ENCODE assay signal across 1 cellular context in genomic region chr3:5731100-5731499, GRCh38.
TF ChIP-seq lines count a peak whose summit lies in the region.

No MANE protein-coding gene starts in this region.

TF ChIP-seq in liver, 16 proteins besides CTCF, POLR2A, EP300 and RAD21 (continued from another document):
- no peak for TF ChIP-seq ZBTB33 (IDR thresholded peaks at IDR 0.05)
